Comparison of ENCODE assay signal across 26 cellular contexts in genomic region chr16:66204761-66205160, GRCh38.
DNase-seq lines count a peak whose midpoint lies in the region; ATAC-seq and TF ChIP-seq lines count a peak whose summit lies in the region.
"Had no signal": no experiment of that assay in that cellular context is flagged by ENCODE, and none has a peak within 500 bp of the region (broad histone marks: within the 10 kb centered on the region; RNA-seq: fewer than 3 reads in every experiment).

No MANE protein-coding gene starts in this region.

- POLR2A ChIA-PET in BJ (lab: Charles Lee) = interaction anchor here (0.7 kb wide), 1 partner anchor 192 kb away, joined by 4 read pairs; no protein-coding TSS in a partner anchor

- CTCF ChIA-PET in BJ (lab: Yijun Ruan, JAX) = no interaction called here

- no peaks in the 10 kb centered on the region for H3K36me3 ChIP-seq in BJ (ENCODE audit: control insufficient read depth, insufficient read depth, low read length)
- H3K36me3 ChIP-seq in Karpas-422 (ENCODE audit: insufficient read depth, low read length) = no peaks in the 10 kb centered on the region
- H3K36me3 ChIP-seq in neutrophil = no peaks in the 10 kb centered on the region
- no peaks in the 10 kb centered on the region for H3K36me3 ChIP-seq in HAP-1 (replicated peaks)
- H3K36me3 ChIP-seq: BLaER1, esophagus muscularis mucosa, heart right ventricle, right atrium auricular region, SJSA1, tibial artery had no signal

- H3K79me2 ChIP-seq in Karpas-422 (ENCODE audit: low read length) = no peaks in the 10 kb centered on the region

- H3K4me3 Mint-ChIP-seq in chondrocyte (ENCODE audit: unreplicated experiment) = no peak overlapping the region
- H3K4me3 Mint-ChIP-seq: immature natural killer cell; stimulated activated naive B cell treated with anti-CD40 and anti-IgM and Interleukin-4, amounts not matched to agents 10 μg/mL and 1 μg/mL and 100 μg/mL, for 72 hours; T-helper 17 cell had no signal

- in situ Hi-C loops in HAP-1 (cut with MboI; ENCODE audit: low sequenced_read_pairs) = no loop called here

- H3K36me3 Mint-ChIP-seq in chondrocyte (ENCODE audit: low read depth) = no peaks in the 10 kb centered on the region
- H3K36me3 Mint-ChIP-seq: immature natural killer cell; stimulated activated naive B cell treated with anti-CD40 and anti-IgM and Interleukin-4, amounts not matched to agents 10 μg/mL and 1 μg/mL and 100 μg/mL, for 72 hours had no signal

- H4K20me1 ChIP-seq in Karpas-422 (ENCODE audit: insufficient read depth, low read depth, low read length) = no peaks in the 10 kb centered on the region
- H4K20me1 ChIP-seq: BLaER1 had no signal

- DNase-seq in BJ (ENCODE audit: low read depth) = peak; percentile 47
- peak; percentile 21 for DNase-seq in Karpas-422
- no peak for DNase-seq in chondrocyte (ENCODE audit: low spot score)
- DNase-seq in HAP-1 (ENCODE audit: low spot score in 2 of 2) = no peak
- DNase-seq in HCEC 1CT = no peak
- DNase-seq: activated CD4-positive, alpha-beta T cell treated with anti-CD3 and anti-CD28 coated beads, Interleukin-2, amount 50 U/mL, for 1 hour; activated CD8-positive, alpha-beta memory T cell treated with anti-CD3 and anti-CD28 coated beads, Interleukin-2, amount 50 U/mL, for 48 hours; activated effector memory CD4-positive, alpha-beta T cell treated with anti-CD3 and anti-CD28 coated beads, Interleukin-2, amount 50 U/mL, for 16 hours; amniotic stem cell; effector CD8-positive, alpha-beta T cell; heart right ventricle; immature natural killer cell; NCI-H1048; NCI-H2081 treated with DMSO at 0.1 percent for 48 hours; occipital lobe; OCI-M1; stimulated activated naive B cell treated with anti-CD40 and anti-IgM and Interleukin-4, amounts not matched to agents 10 μg/mL and 1 μg/mL and 100 μg/mL, for 72 hours; T-helper 17 cell; tibial artery had no signal

- TF ChIP-seq CTCF in BJ (IDR thresholded peaks at IDR 0.05; ENCODE audit: insufficient read depth, low read depth, low read length) (no peak), chondrocyte (IDR thresholded peaks at IDR 0.05) (no peak), neutrophil (IDR thresholded peaks at IDR 0.05) (no peak)

- H3K27ac ChIP-seq in Karpas-422 (ENCODE audit: low read length) (no peak overlapping the region), neutrophil (peak overlapping the region; percentile 9)
- H3K27ac ChIP-seq: BLaER1, esophagus muscularis mucosa, right atrium auricular region, SJSA1 had no signal

- peak overlapping the region; percentile 10 for H3K27ac Mint-ChIP-seq in chondrocyte (ENCODE audit: unreplicated experiment)
- H3K27ac Mint-ChIP-seq: immature natural killer cell; stimulated activated naive B cell treated with anti-CD40 and anti-IgM and Interleukin-4, amounts not matched to agents 10 μg/mL and 1 μg/mL and 100 μg/mL, for 72 hours; T-helper 17 cell had no signal

- no peak for ATAC-seq in HG02970 (IDR thresholded peaks at IDR 0.05; ENCODE audit: low FRiP score, unreplicated experiment)
- ATAC-seq: heart right ventricle; K562; stimulated activated naive B cell treated with anti-CD40 and anti-IgM and Interleukin-4, amounts not matched to agents 10 μg/mL and 1 μg/mL and 100 μg/mL, for 72 hours; T-helper 17 cell had no signal

- H3K9me3 ChIP-seq in Karpas-422 (ENCODE audit: low read length) (no peaks in the 10 kb centered on the region), neutrophil (no peaks in the 10 kb centered on the region), HAP-1 (no peaks in the 10 kb centered on the region)
- H3K9me3 ChIP-seq: BLaER1, esophagus muscularis mucosa, right atrium auricular region, SJSA1, tibial artery had no signal

- no peaks in the 10 kb centered on the region for H3K9me2 ChIP-seq in Karpas-422 (replicated peaks; ENCODE audit: insufficient read depth, low read length)

- no peaks in the 10 kb centered on the region for H3K27me3 Mint-ChIP-seq in chondrocyte (ENCODE audit: low read depth)

- H3K27me3 ChIP-seq in BJ (ENCODE audit: control insufficient read depth, insufficient read depth, low read length) (no peaks in the 10 kb centered on the region), Karpas-422 (ENCODE audit: low read length) (no peaks in the 10 kb centered on the region), neutrophil (no peaks in the 10 kb centered on the region), HAP-1 (ENCODE audit: low read depth) (no peaks in the 10 kb centered on the region)
- H3K27me3 ChIP-seq: BLaER1, esophagus muscularis mucosa, right atrium auricular region, SJSA1, tibial artery had no signal

- peaks cover 25% of the 10 kb centered on the region for H3K4me1 Mint-ChIP-seq in chondrocyte (ENCODE audit: low read depth)
- H3K4me1 Mint-ChIP-seq: immature natural killer cell; stimulated activated naive B cell treated with anti-CD40 and anti-IgM and Interleukin-4, amounts not matched to agents 10 μg/mL and 1 μg/mL and 100 μg/mL, for 72 hours; T-helper 17 cell had no signal

- no peaks in the 10 kb centered on the region for H3K4me1 ChIP-seq in Karpas-422 (ENCODE audit: low read length)
- peaks cover 47% of the 10 kb centered on the region in 2 experiments for H3K4me1 ChIP-seq in neutrophil (ENCODE audit: control insufficient read depth in 1 of 2, insufficient read depth in 1 of 2, low read depth in 1 of 2, low read length in 1 of 2)
- H3K4me1 ChIP-seq in HAP-1 = no peaks in the 10 kb centered on the region
- H3K4me1 ChIP-seq: esophagus muscularis mucosa, right atrium auricular region had no signal

- no peak overlapping the region for H3K4me3 ChIP-seq in BJ (ENCODE audit: low read depth, low read length)
- H3K4me3 ChIP-seq in Karpas-422 (ENCODE audit: low read length) = no peak overlapping the region
- no peak overlapping the region for H3K4me3 ChIP-seq in neutrophil (ENCODE audit: low read depth in 1 of 2, low read length in 1 of 2)
- H3K4me3 ChIP-seq in HAP-1 = no peak overlapping the region
- H3K4me3 ChIP-seq: BLaER1, esophagus muscularis mucosa, heart right ventricle, K562, right atrium auricular region, SJSA1, tibial artery had no signal

- H3K4me2 ChIP-seq in Karpas-422 (ENCODE audit: low read depth, low read length, poor library complexity, severe bottlenecking) = no peak overlapping the region
- H3K4me2 ChIP-seq: BLaER1 had no signal

- no peak overlapping the region for H3K9ac ChIP-seq in Karpas-422 (ENCODE audit: low read length)
- H3K9ac ChIP-seq: BLaER1 had no signal

- peaks cover 7% of the 10 kb centered on the region for H3K9me3 Mint-ChIP-seq in chondrocyte (ENCODE audit: low read depth)
- H3K9me3 Mint-ChIP-seq: immature natural killer cell; stimulated activated naive B cell treated with anti-CD40 and anti-IgM and Interleukin-4, amounts not matched to agents 10 μg/mL and 1 μg/mL and 100 μg/mL, for 72 hours had no signal

- H2AFZ ChIP-seq in Karpas-422 (ENCODE audit: low read length) = no peak overlapping the region

Comparison
In these comparisons a context has a peak if more than half of its experiments do, and no peak if none do; other contexts are left out.
1. DNase-seq: peak in BJ (single experiment) and Karpas-422 (single experiment); none in chondrocyte (single experiment), HAP-1 (0 of 2) and HCEC 1CT (single experiment).